In genomic region chr1:98660941-98661543, GRCh38 we compare ENCODE assay signal across 8 cellular contexts. TPM values are rescaled to one million over a fixed set of nuclear protein-coding genes. Genes with fewer than 3 reads are reported as not detected.
DNase-seq lines count a peak whose midpoint lies in the region; ATAC-seq and TF ChIP-seq lines count a peak whose summit lies in the region.

No MANE protein-coding gene starts in this region.

- H3K9me3 Mint-ChIP-seq in Calu3 (ENCODE audit: low read depth, unreplicated experiment), result no peaks in the 10 kb centered on the region

- TF ChIP-seq CTCF in Calu3 (IDR thresholded peaks at IDR 0.05; ENCODE audit: unreplicated experiment) (no peak), LNCaP clone FGC (IDR thresholded peaks at IDR 0.05; ENCODE audit: control insufficient read depth, extremely low read depth, insufficient read depth) (no peak)

- no peak for ATAC-seq in GM19395 (IDR thresholded peaks at IDR 0.05; ENCODE audit: unreplicated experiment)

- H3K27ac Mint-ChIP-seq in Calu3 (ENCODE audit: unreplicated experiment), result no peak overlapping the region

- H3K4me1 Mint-ChIP-seq in Calu3 (ENCODE audit: low read depth, unreplicated experiment), result no peaks in the 10 kb centered on the region

- H3K4me3 Mint-ChIP-seq in Calu3 (ENCODE audit: low read depth, unreplicated experiment), result peak overlapping the region; percentile 80

- intact Hi-C loops in Calu3 (cut with micrococcal nuclease; ENCODE audit: unreplicated experiment), result loop anchor here (5.0 kb wide), 1 partner anchor 71 kb away; no protein-coding TSS in a partner anchor

- peaks cover 20% of the 10 kb centered on the region for H3K36me3 Mint-ChIP-seq in Calu3 (ENCODE audit: insufficient read depth, unreplicated experiment)

- H3K9me3 ChIP-seq in endocrine pancreas (ENCODE audit: control insufficient read depth, low read length) (no peaks in the 10 kb centered on the region), muscle layer of colon (ENCODE audit: low read length) (no peaks in the 10 kb centered on the region)

- TF ChIP-seq POLR2A in erythroblast (IDR thresholded peaks at IDR 0.05; ENCODE audit: low read length), result no peak

- CTCF ChIA-PET in Calu3 (lab: Charles Lee), result interaction anchor here (0.6 kb wide), 1 partner anchor 235 kb away, joined by 6 read pairs; no protein-coding TSS in a partner anchor

- H3K27me3 ChIP-seq in endocrine pancreas (ENCODE audit: control insufficient read depth, insufficient read depth, low read length), result no peaks in the 10 kb centered on the region
- no peaks in the 10 kb centered on the region for H3K27me3 ChIP-seq in muscle layer of colon (ENCODE audit: control insufficient read depth in 1 of 2, insufficient read depth in 2 of 2, low read length in 2 of 2)

- TSS peak; percentile 92 for BruUV-seq in Calu3 (replicated peaks; lab: Mats Ljungman, UMichigan)

- H3K27ac ChIP-seq in muscle layer of colon (ENCODE audit: low read depth, low read length), result peak overlapping the region; percentile 90

- DNase-seq in Calu3 (no peak), LNCaP clone FGC (ENCODE audit: low read depth) (no peak), erythroblast (lab: John Stamatoyannopoulos, UW) (no peak), NCI-H524 treated with DMSO at 0.1 percent for 48 hours (lab: John Stamatoyannopoulos, UW) (no peak)
- DNase-seq in activated CD4-positive, alpha-beta T cell treated with anti-CD3 and anti-CD28 coated beads, Interleukin-2, amount 50 U/mL, for 1 hour, result no peak

- H3K4me1 ChIP-seq in endocrine pancreas (ENCODE audit: control insufficient read depth, insufficient read depth, low read length) (no peaks in the 10 kb centered on the region), muscle layer of colon (ENCODE audit: insufficient read depth, low read length) (peaks cover 8% of the 10 kb centered on the region)

- H3K27me3 Mint-ChIP-seq in Calu3 (ENCODE audit: unreplicated experiment), result no peaks in the 10 kb centered on the region

- H3K9ac ChIP-seq in endocrine pancreas (ENCODE audit: control insufficient read depth, insufficient read depth, low read length), result peak overlapping the region; percentile 60
- H3K9ac ChIP-seq in muscle layer of colon (ENCODE audit: low read length), result peak overlapping the region; percentile 41

- H3K4me3 ChIP-seq in LNCaP clone FGC (ENCODE audit: low read depth, low read length) (peak overlapping the region; percentile 69), endocrine pancreas (ENCODE audit: control insufficient read depth, insufficient read depth, low read length) (peak overlapping the region; percentile 70), muscle layer of colon (ENCODE audit: low read depth in 1 of 2, low read length in 2 of 2) (peak overlapping the region; percentile 70 to 87)

- H3K36me3 ChIP-seq in endocrine pancreas (ENCODE audit: control insufficient read depth, insufficient read depth, low read length) (no peaks in the 10 kb centered on the region), muscle layer of colon (ENCODE audit: insufficient read depth, low read length) (no peaks in the 10 kb centered on the region)

RNA-seq across cellular contexts. Expression of gene SNX7, which starts 0.5 kb away (rescaled TPM):
- 22.2 and 22.8 TPM in 2 replicates for total RNA-seq in Calu3 (2022)
